ENCODE assay signal across 27 cellular contexts in genomic region chr1:232389744-232390143, GRCh38.
"Had no signal": no experiment of that assay in that cellular context is flagged by ENCODE, and none has a peak within 500 bp of the region (broad histone marks: within the 10 kb centered on the region; RNA-seq: fewer than 3 reads in every experiment).

No MANE protein-coding gene starts in this region.

- H3K4me1 ChIP-seq: foreskin keratinocyte, gastrocnemius medialis, gastroesophageal sphincter had no signal

- H3K27ac ChIP-seq: coronary artery, dorsolateral prefrontal cortex, epithelial cell of prostate, esophagus muscularis mucosa, esophagus squamous epithelium, foreskin keratinocyte, gastrocnemius medialis, gastroesophageal sphincter, heart left ventricle, heart right ventricle had no signal

- H3K36me3 ChIP-seq: esophagus muscularis mucosa, esophagus squamous epithelium, gastrocnemius medialis, gastroesophageal sphincter, heart left ventricle, heart right ventricle had no signal

- H3K27me3 ChIP-seq: dorsolateral prefrontal cortex, esophagus muscularis mucosa, esophagus squamous epithelium, gastrocnemius medialis, gastroesophageal sphincter, heart left ventricle, heart right ventricle had no signal

- H3K4me3 ChIP-seq: coronary artery, dorsolateral prefrontal cortex, esophagus muscularis mucosa, esophagus squamous epithelium, gastrocnemius medialis, gastroesophageal sphincter, heart left ventricle, heart right ventricle had no signal

- H3K9me3 ChIP-seq: esophagus muscularis mucosa, esophagus squamous epithelium, gastrocnemius medialis, gastroesophageal sphincter, heart left ventricle, heart right ventricle had no signal

- ATAC-seq: effector memory CD8-positive, alpha-beta T cell; esophagus mucosa; foreskin keratinocyte; gastrocnemius medialis; gastroesophageal sphincter; heart left ventricle; heart right ventricle had no signal

- FAIRE-seq: colon, endometrium, endothelial cell of umbilical vein, frontal cortex had no signal

- DNase-seq: cortex of kidney; dermis blood vessel endothelial cell; dorsolateral prefrontal cortex; effector CD4-positive, alpha-beta T cell; effector CD8-positive, alpha-beta T cell; effector memory CD4-positive, alpha-beta T cell; effector memory CD8-positive, alpha-beta T cell; endodermal cell; erythroblast; esophagus squamous epithelium; foreskin fibroblast; foreskin keratinocyte; foreskin melanocyte; gastrocnemius medialis; glutamatergic neuron; head of caudate nucleus; heart left ventricle; heart right ventricle had no signal
